In genomic region chr7:44259547-44260457, GRCh38 we compare ENCODE assay signal across 9 cellular contexts. TPM values are rescaled to one million over a fixed set of nuclear protein-coding genes. Genes with fewer than 3 reads are reported as not detected.
DNase-seq lines count a peak whose midpoint lies in the region; ATAC-seq and TF ChIP-seq lines count a peak whose summit lies in the region.
"Had no signal": no experiment of that assay in that cellular context is flagged by ENCODE, and none has a peak within 500 bp of the region (broad histone marks: within the 10 kb centered on the region; RNA-seq: fewer than 3 reads in every experiment).

No MANE protein-coding gene starts in this region.

- TF ChIP-seq CTCF in coronary artery (IDR thresholded peaks at IDR 0.05), result no peak

- no peaks in the 10 kb centered on the region for H3K27me3 Mint-ChIP-seq in stimulated activated naive CD8-positive, alpha-beta T cell treated with anti-CD3 and anti-CD28 coated beads, Interleukin-15, Interleukin-2, amounts not matched to agents 100 ng/mL and 50 ng/mL, for 24 hours

- no peaks in the 10 kb centered on the region for H3K36me3 Mint-ChIP-seq in stimulated activated naive CD8-positive, alpha-beta T cell treated with anti-CD3 and anti-CD28 coated beads, Interleukin-15, Interleukin-2, amounts not matched to agents 100 ng/mL and 50 ng/mL, for 24 hours (ENCODE audit: low read depth)

- H3K4me1 Mint-ChIP-seq in stimulated activated naive CD8-positive, alpha-beta T cell treated with anti-CD3 and anti-CD28 coated beads, Interleukin-15, Interleukin-2, amounts not matched to agents 100 ng/mL and 50 ng/mL, for 24 hours (ENCODE audit: low read depth), result peaks cover 38% of the 10 kb centered on the region

- no peaks in the 10 kb centered on the region for H3K9me3 Mint-ChIP-seq in stimulated activated naive CD8-positive, alpha-beta T cell treated with anti-CD3 and anti-CD28 coated beads, Interleukin-15, Interleukin-2, amounts not matched to agents 100 ng/mL and 50 ng/mL, for 24 hours

- H3K4me3 Mint-ChIP-seq in stimulated activated naive CD8-positive, alpha-beta T cell treated with anti-CD3 and anti-CD28 coated beads, Interleukin-15, Interleukin-2, amounts not matched to agents 100 ng/mL and 50 ng/mL, for 24 hours, result no peak overlapping the region

- H3K4me3 ChIP-seq in coronary artery, result no peak overlapping the region

- H3K27ac ChIP-seq in coronary artery, result peak overlapping the region; percentile 81 to 88

- DNase-seq in stimulated activated naive CD8-positive, alpha-beta T cell treated with anti-CD3 and anti-CD28 coated beads, Interleukin-15, Interleukin-2, amounts not matched to agents 100 U/mL and 50 U/mL, for 24 hours, result no peak
- DNase-seq in coronary artery (ENCODE audit: low spot score), result peak; percentile 79
- peak; percentile 89 to 90 for DNase-seq in lung microvascular endothelial cell (ENCODE audit: low read depth in 2 of 2)
- DNase-seq in effector CD4-positive, alpha-beta T cell, result no peak
- DNase-seq in NCI-H1048 (lab: John Stamatoyannopoulos, UW), result no peak
- DNase-seq: activated gamma-delta T cell had no signal

- no peak for ATAC-seq in stimulated activated naive CD8-positive, alpha-beta T cell treated with anti-CD3 and anti-CD28 coated beads, Interleukin-15, Interleukin-2, amounts not matched to agents 100 U/mL and 50 U/mL, for 24 hours
- ATAC-seq in GM21576 (IDR thresholded peaks at IDR 0.05; ENCODE audit: unreplicated experiment) (no peak), HG03457 (IDR thresholded peaks at IDR 0.05; ENCODE audit: unreplicated experiment) (no peak)

- peak overlapping the region; percentile 71 for H3K27ac Mint-ChIP-seq in stimulated activated naive CD8-positive, alpha-beta T cell treated with anti-CD3 and anti-CD28 coated beads, Interleukin-15, Interleukin-2, amounts not matched to agents 100 ng/mL and 50 ng/mL, for 24 hours

RNA-seq across cellular contexts. Expression of gene YKT6, which starts 59.0 kb away (rescaled TPM):
- total RNA-seq in lung microvascular endothelial cell, result 75.0 and 78.9 TPM in 2 replicates

Comparison
In these comparisons a context has a peak if more than half of its experiments do, and no peak if none do; other contexts are left out.
1. DNase-seq: peak in coronary artery (single experiment) and lung microvascular endothelial cell (2 of 2); none in stimulated activated naive CD8-positive, alpha-beta T cell treated with anti-CD3 and anti-CD28 coated beads, Interleukin-15, Interleukin-2, amounts not matched to agents 100 U/mL and 50 U/mL, for 24 hours (single experiment), effector CD4-positive, alpha-beta T cell (single experiment) and NCI-H1048 (single experiment).